In genomic region chr22:45170001-45170466, GRCh38 we compare ENCODE assay signal across 11 cellular contexts. TPM values are rescaled to one million over a fixed set of nuclear protein-coding genes. Genes with fewer than 3 reads are reported as not detected.
A peak's percentile ranks its signal among the peaks of the same experiment; 100 is the strongest.
DNase-seq lines count a peak whose midpoint lies in the region; ATAC-seq and TF ChIP-seq lines count a peak whose summit lies in the region.
"Had no signal": no experiment of that assay in that cellular context is flagged by ENCODE, and none has a peak within 500 bp of the region (broad histone marks: within the 10 kb centered on the region; RNA-seq: fewer than 3 reads in every experiment).

No MANE protein-coding gene starts in this region.

- CTCF ChIA-PET in CD8-positive, alpha-beta memory T cell (lab: Charles Lee) = no interaction called here
- CTCF ChIA-PET in PC-3 (lab: Charles Lee) = no interaction called here

- H3K9me2 ChIP-seq in PC-3 (replicated peaks; ENCODE audit: low read length) = no peaks in the 10 kb centered on the region

- DNase-seq in CD8-positive, alpha-beta memory T cell = peak in 1 of 5 donors; percentile 19
- DNase-seq in PC-3 (peak; percentile 12), mesothelial cell of epicardium (ENCODE audit: low spot score in 2 of 2, unreplicated experiment in 2 of 2) (no peak), brain microvascular endothelial cell (no peak), DMS79 (lab: John Stamatoyannopoulos, UW) (no peak), foreskin melanocyte (no peak)
- DNase-seq in activated T-helper 1 cell treated with anti-CD3 and anti-CD28 coated beads, Interleukin-12 subunit alpha, Interleukin-12 subunit beta, Interleukin-2, Interleukin-4 antibody, amounts not matched to agents 30 ng/mL and 10 ng/mL and 1 ng/mL, durations not matched to agents 14 hours and 24 hours and 36 hours (ENCODE audit: low spot score) = no peak

- no peak overlapping the region for H3K9ac ChIP-seq in PC-3 (ENCODE audit: low read length)

- H3K4me3 Mint-ChIP-seq in CD8-positive, alpha-beta memory T cell = peak overlapping the region in 6 of 7 donors; percentile 13 to 51 (median 42)
- H3K4me3 Mint-ChIP-seq in activated T-helper 1 cell treated with anti-CD3 and anti-CD28 coated beads, Interleukin-12 subunit alpha, Interleukin-12 subunit beta, Interleukin-2, Interleukin-4 antibody, amounts not matched to agents 30 ng/mL and 10 ng/mL and 1 ng/mL, durations not matched to agents 14 hours and 24 hours and 36 hours = peak overlapping the region; percentile 62
- no peak overlapping the region for H3K4me3 Mint-ChIP-seq in mesothelial cell of epicardium

- H3K9me3 Mint-ChIP-seq in CD8-positive, alpha-beta memory T cell = no peaks in the 10 kb centered on the region
- no peaks in the 10 kb centered on the region for H3K9me3 Mint-ChIP-seq in activated T-helper 1 cell treated with anti-CD3 and anti-CD28 coated beads, Interleukin-12 subunit alpha, Interleukin-12 subunit beta, Interleukin-2, Interleukin-4 antibody, amounts not matched to agents 30 ng/mL and 10 ng/mL and 1 ng/mL, durations not matched to agents 14 hours and 24 hours and 36 hours
- no peaks in the 10 kb centered on the region for H3K9me3 Mint-ChIP-seq in mesothelial cell of epicardium

- no peaks in the 10 kb centered on the region for H3F3A ChIP-seq in PC-3 (ENCODE audit: low read length, unreplicated experiment)

- peaks cover 14 to 78% (median 25%) of the 10 kb centered on the region in 3 donors for H3K36me3 Mint-ChIP-seq in CD8-positive, alpha-beta memory T cell
- peaks cover 66% of the 10 kb centered on the region for H3K36me3 Mint-ChIP-seq in activated T-helper 1 cell treated with anti-CD3 and anti-CD28 coated beads, Interleukin-12 subunit alpha, Interleukin-12 subunit beta, Interleukin-2, Interleukin-4 antibody, amounts not matched to agents 30 ng/mL and 10 ng/mL and 1 ng/mL, durations not matched to agents 14 hours and 24 hours and 36 hours (ENCODE audit: low read depth)
- H3K36me3 Mint-ChIP-seq in mesothelial cell of epicardium = peaks cover 30% of the 10 kb centered on the region

- H4K20me1 ChIP-seq in PC-3 (ENCODE audit: low read length) = peaks cover 13% of the 10 kb centered on the region

- H3K9me3 ChIP-seq in CD8-positive, alpha-beta memory T cell (ENCODE audit: low read length) = no peaks in the 10 kb centered on the region
- no peaks in the 10 kb centered on the region for H3K9me3 ChIP-seq in PC-3 (ENCODE audit: low read length)
- H3K9me3 ChIP-seq: BLaER1 treated with 17β-estradiol and CSF1 and Interleukin-3, amounts not matched to agents 10 nM and 100 nM had no signal

- in situ Hi-C loops in brain microvascular endothelial cell (cut with HindIII; ENCODE audit: low pct_ligation_motif_present, low sequenced_read_pairs) = no loop called here

- TF ChIP-seq CTCF in PC-3 (conservative IDR thresholded peaks at IDR 0.05; ENCODE audit: low read depth, low read length) (no peak), mesothelial cell of epicardium (IDR thresholded peaks at IDR 0.05; ENCODE audit: unreplicated experiment) (no peak), brain microvascular endothelial cell (IDR thresholded peaks at IDR 0.05; ENCODE audit: low read depth, low read length, missing control alignments) (no peak)

- H3K4me1 Mint-ChIP-seq in CD8-positive, alpha-beta memory T cell = peaks cover 68 to 88% (median 86%) of the 10 kb centered on the region in 3 donors
- peaks cover 81% of the 10 kb centered on the region for H3K4me1 Mint-ChIP-seq in activated T-helper 1 cell treated with anti-CD3 and anti-CD28 coated beads, Interleukin-12 subunit alpha, Interleukin-12 subunit beta, Interleukin-2, Interleukin-4 antibody, amounts not matched to agents 30 ng/mL and 10 ng/mL and 1 ng/mL, durations not matched to agents 14 hours and 24 hours and 36 hours (ENCODE audit: low read depth)
- peaks cover 17% of the 10 kb centered on the region for H3K4me1 Mint-ChIP-seq in mesothelial cell of epicardium

- H3K27me3 ChIP-seq in CD8-positive, alpha-beta memory T cell (ENCODE audit: insufficient read depth, low read length, poor library complexity, severe bottlenecking) = no peaks in the 10 kb centered on the region
- no peaks in the 10 kb centered on the region for H3K27me3 ChIP-seq in PC-3 (ENCODE audit: low read length)
- no peaks in the 10 kb centered on the region for H3K27me3 ChIP-seq in brain microvascular endothelial cell (replicated peaks)
- H3K27me3 ChIP-seq: BLaER1 treated with 17β-estradiol and CSF1 and Interleukin-3, amounts not matched to agents 10 nM and 100 nM had no signal

- no peak overlapping the region for H3K4me3 ChIP-seq in CD8-positive, alpha-beta memory T cell (ENCODE audit: low read length)
- no peak overlapping the region for H3K4me3 ChIP-seq in PC-3 (ENCODE audit: low read length)
- no peak overlapping the region for H3K4me3 ChIP-seq in brain microvascular endothelial cell (ENCODE audit: low read depth, low read length)
- H3K4me3 ChIP-seq: BLaER1 treated with 17β-estradiol and CSF1 and Interleukin-3, amounts not matched to agents 10 nM and 100 nM; skin epidermis had no signal

- intact Hi-C loops in PC-3 (cut with micrococcal nuclease) = no loop called here
- intact Hi-C loops in activated T-helper 1 cell treated with anti-CD3 and anti-CD28 coated beads, Interleukin-12 subunit alpha, Interleukin-12 subunit beta, Interleukin-2, Interleukin-4 antibody, amounts not matched to agents 30 ng/mL and 10 ng/mL and 1 ng/mL, durations not matched to agents 14 hours and 24 hours and 36 hours (cut with micrococcal nuclease) = no loop called here

- H3K4me1 ChIP-seq in CD8-positive, alpha-beta memory T cell (ENCODE audit: insufficient read depth, low read length) = peaks cover 74% of the 10 kb centered on the region
- peaks cover 8% of the 10 kb centered on the region; the same call in 1 of the 2 replicates for H3K4me1 ChIP-seq in PC-3 (ENCODE audit: insufficient read depth, low read length)

- POLR2A ChIA-PET in CD8-positive, alpha-beta memory T cell (lab: Charles Lee) = no interaction called here
- POLR2A ChIA-PET in PC-3 (lab: Charles Lee; ENCODE audit: unreplicated experiment) = no interaction called here

- H3K36me3 ChIP-seq in CD8-positive, alpha-beta memory T cell (ENCODE audit: insufficient read depth, low read length) = peaks cover 35% of the 10 kb centered on the region
- H3K36me3 ChIP-seq in PC-3 (ENCODE audit: low read depth, low read length) (peaks cover 68% of the 10 kb centered on the region), brain microvascular endothelial cell (replicated peaks) (peaks cover 41% of the 10 kb centered on the region)

- H3K27me3 Mint-ChIP-seq in CD8-positive, alpha-beta memory T cell = no peaks in the 10 kb centered on the region
- H3K27me3 Mint-ChIP-seq in activated T-helper 1 cell treated with anti-CD3 and anti-CD28 coated beads, Interleukin-12 subunit alpha, Interleukin-12 subunit beta, Interleukin-2, Interleukin-4 antibody, amounts not matched to agents 30 ng/mL and 10 ng/mL and 1 ng/mL, durations not matched to agents 14 hours and 24 hours and 36 hours (ENCODE audit: insufficient read depth) = no peaks in the 10 kb centered on the region
- H3K27me3 Mint-ChIP-seq in mesothelial cell of epicardium (ENCODE audit: low read depth) = no peaks in the 10 kb centered on the region

- BruUV-seq in PC-3 (replicated peaks; lab: Mats Ljungman, UMichigan) = no TSS peak

- H3K27ac Mint-ChIP-seq in CD8-positive, alpha-beta memory T cell = peak overlapping the region in 7 of 8 donors; percentile 60 to 93 (median 74)
- H3K27ac Mint-ChIP-seq in activated T-helper 1 cell treated with anti-CD3 and anti-CD28 coated beads, Interleukin-12 subunit alpha, Interleukin-12 subunit beta, Interleukin-2, Interleukin-4 antibody, amounts not matched to agents 30 ng/mL and 10 ng/mL and 1 ng/mL, durations not matched to agents 14 hours and 24 hours and 36 hours = peak overlapping the region; percentile 84
- peak overlapping the region; percentile 45 for H3K27ac Mint-ChIP-seq in mesothelial cell of epicardium

- no peak overlapping the region for H3K4me2 ChIP-seq in PC-3 (ENCODE audit: low read length)

- peaks cover 98% of the 10 kb centered on the region for H3K79me2 ChIP-seq in PC-3 (ENCODE audit: low read length)

- ATAC-seq in PC-3 = no peak
- no peak for ATAC-seq in GM21526 (IDR thresholded peaks at IDR 0.05; ENCODE audit: low FRiP score, unreplicated experiment)
- ATAC-seq: HCT116 had no signal

- no peak overlapping the region for H2AFZ ChIP-seq in PC-3 (ENCODE audit: low read length)

- peak overlapping the region; percentile 5 for H3K27ac ChIP-seq in CD8-positive, alpha-beta memory T cell (ENCODE audit: low read depth, low read length)
- H3K27ac ChIP-seq in PC-3 (ENCODE audit: low read length) = no peak overlapping the region
- no peak overlapping the region for H3K27ac ChIP-seq in brain microvascular endothelial cell

RNA-seq across cellular contexts. Expression of gene NUP50, which starts 6.3 kb away (rescaled TPM):
- total RNA-seq in CD8-positive, alpha-beta memory T cell = 100 to 1,000 TPM; 170 to 172 TPM
- 63.4 TPM for polyA plus RNA-seq in CD8-positive, alpha-beta memory T cell
- total RNA-seq in PC-3 (2014; rRNA removed) (65.0 and 69.9 TPM in 2 replicates), mesothelial cell of epicardium (45.8 to 54.6 TPM (median 52.9 TPM) in 3 replicates)
- 156 and 164 TPM in 2 replicates for total RNA-seq in activated T-helper 1 cell treated with anti-CD3 and anti-CD28 coated beads, Interleukin-12 subunit alpha, Interleukin-12 subunit beta, Interleukin-2, Interleukin-4 antibody, amounts not matched to agents 30 ng/mL and 10 ng/mL and 1 ng/mL, durations not matched to agents 14 hours and 24 hours and 36 hours
